Comparison of ENCODE assay signal across 9 cellular contexts in the genomic region with DNA sequence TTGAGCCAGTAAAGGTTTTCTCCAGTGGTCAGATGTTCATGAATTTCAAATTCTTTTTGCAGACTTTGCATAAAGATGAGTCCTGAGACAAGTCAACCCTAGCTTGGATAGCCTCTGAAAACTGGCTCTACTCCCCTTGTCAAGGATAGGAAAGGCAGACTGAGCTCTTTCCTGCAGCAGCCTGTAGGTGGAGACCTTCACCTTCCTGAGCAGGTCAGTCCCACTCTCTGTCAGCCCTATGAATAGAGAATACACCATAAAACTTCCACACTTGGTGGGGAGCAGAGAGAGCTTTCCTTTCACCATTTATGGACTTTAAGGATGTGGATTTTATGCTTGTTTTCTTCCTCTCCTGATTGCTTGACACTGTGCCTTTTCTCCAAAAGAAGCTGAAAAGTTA. TPM values are rescaled to one million over a fixed set of nuclear protein-coding genes. Genes with fewer than 3 reads are reported as not detected.
A peak's percentile ranks its signal among the peaks of the same experiment; 100 is the strongest.
DNase-seq lines count a peak whose midpoint lies in the region; ATAC-seq, FAIRE-seq and TF ChIP-seq lines count a peak whose summit lies in the region.
"Had no signal": no experiment of that assay in that cellular context is flagged by ENCODE, and none has a peak within 500 bp of the region (broad histone marks: within the 10 kb centered on the region; RNA-seq: fewer than 3 reads in every experiment).

No MANE protein-coding gene starts in this region.

- H3K27ac Mint-ChIP-seq in activated CD8-positive, alpha-beta T cell treated with anti-CD3 and anti-CD28 coated beads for 36 hours, result no peak overlapping the region
- H3K27ac Mint-ChIP-seq in activated CD8-positive, alpha-beta T cell treated with anti-CD3 and anti-CD28 coated beads, Interleukin-2, amount 10 ng/mL, durations not matched to agents 7 days and 5 days, result no peak overlapping the region

- no peaks in the 10 kb centered on the region for H3K4me1 Mint-ChIP-seq in activated CD8-positive, alpha-beta T cell treated with anti-CD3 and anti-CD28 coated beads for 36 hours (ENCODE audit: low read depth)
- H3K4me1 Mint-ChIP-seq in activated CD8-positive, alpha-beta T cell treated with anti-CD3 and anti-CD28 coated beads, Interleukin-2, amount 10 ng/mL, durations not matched to agents 7 days and 5 days (ENCODE audit: low read depth), result no peaks in the 10 kb centered on the region

- POLR2A ChIA-PET in activated CD8-positive, alpha-beta T cell treated with anti-CD3 and anti-CD28 coated beads for 36 hours (lab: Charles Lee), result no interaction called here
- POLR2A ChIA-PET in activated CD8-positive, alpha-beta T cell treated with anti-CD3 and anti-CD28 coated beads, Interleukin-2, amount 10 ng/mL, durations not matched to agents 7 days and 5 days (lab: Charles Lee), result no interaction called here

- no peaks in the 10 kb centered on the region for H3K79me2 ChIP-seq in Karpas-422 (ENCODE audit: low read length)

- H3K27ac ChIP-seq in Karpas-422 (ENCODE audit: low read length), result no peak overlapping the region
- H3K27ac ChIP-seq: KMS-11 had no signal

- peak; percentile 1 for DNase-seq in activated CD8-positive, alpha-beta T cell treated with anti-CD3 and anti-CD28 coated beads for 36 hours
- DNase-seq in activated CD8-positive, alpha-beta T cell treated with anti-CD3 and anti-CD28 coated beads, Interleukin-2, amount 10 ng/mL, durations not matched to agents 7 days and 5 days, result no peak
- DNase-seq in Karpas-422, result peak; percentile 81
- peak; percentile 0 for DNase-seq in cerebellar cortex (ENCODE audit: low spot score)
- DNase-seq in retinal pigment epithelial cell (ENCODE audit: low read depth), result no peak
- DNase-seq in frontal cortex (ENCODE audit: low spot score in 2 of 2), result no peak
- no peak for DNase-seq in LoVo (ENCODE audit: low spot score)
- no peak for DNase-seq in DMS153 treated with DMSO at 0.1 percent for 48 hours (lab: John Stamatoyannopoulos, UW; ENCODE audit: unreplicated experiment)

- H3K36me3 Mint-ChIP-seq in activated CD8-positive, alpha-beta T cell treated with anti-CD3 and anti-CD28 coated beads for 36 hours (ENCODE audit: low read depth), result no peaks in the 10 kb centered on the region
- H3K36me3 Mint-ChIP-seq in activated CD8-positive, alpha-beta T cell treated with anti-CD3 and anti-CD28 coated beads, Interleukin-2, amount 10 ng/mL, durations not matched to agents 7 days and 5 days (ENCODE audit: low read depth), result no peaks in the 10 kb centered on the region

- H3K27me3 Mint-ChIP-seq in activated CD8-positive, alpha-beta T cell treated with anti-CD3 and anti-CD28 coated beads for 36 hours, result no peaks in the 10 kb centered on the region
- H3K27me3 Mint-ChIP-seq in activated CD8-positive, alpha-beta T cell treated with anti-CD3 and anti-CD28 coated beads, Interleukin-2, amount 10 ng/mL, durations not matched to agents 7 days and 5 days (ENCODE audit: low read depth), result no peaks in the 10 kb centered on the region

- no peaks in the 10 kb centered on the region for H3K36me3 ChIP-seq in Karpas-422 (ENCODE audit: insufficient read depth, low read length)

- H3K4me3 ChIP-seq in Karpas-422 (ENCODE audit: low read length) (no peak overlapping the region), retinal pigment epithelial cell (ENCODE audit: low read length) (no peak overlapping the region)

- no peaks in the 10 kb centered on the region for H3K9me3 Mint-ChIP-seq in activated CD8-positive, alpha-beta T cell treated with anti-CD3 and anti-CD28 coated beads for 36 hours
- H3K9me3 Mint-ChIP-seq in activated CD8-positive, alpha-beta T cell treated with anti-CD3 and anti-CD28 coated beads, Interleukin-2, amount 10 ng/mL, durations not matched to agents 7 days and 5 days (ENCODE audit: insufficient read depth), result no peaks in the 10 kb centered on the region

- no peak overlapping the region for H3K4me3 Mint-ChIP-seq in activated CD8-positive, alpha-beta T cell treated with anti-CD3 and anti-CD28 coated beads for 36 hours
- no peak overlapping the region for H3K4me3 Mint-ChIP-seq in activated CD8-positive, alpha-beta T cell treated with anti-CD3 and anti-CD28 coated beads, Interleukin-2, amount 10 ng/mL, durations not matched to agents 7 days and 5 days

- H3K4me1 ChIP-seq in Karpas-422 (ENCODE audit: low read length), result peaks cover 47% of the 10 kb centered on the region

- H3K9me2 ChIP-seq in Karpas-422 (replicated peaks; ENCODE audit: insufficient read depth, low read length), result no peaks in the 10 kb centered on the region

- CTCF ChIA-PET in activated CD8-positive, alpha-beta T cell treated with anti-CD3 and anti-CD28 coated beads for 36 hours (lab: Charles Lee), result interaction anchor here (0.7 to 4.3 kb wide), 2 partner anchors 14 to 46 kb away, joined by 3 to 22 read pairs; no protein-coding TSS in a partner anchor
- CTCF ChIA-PET in activated CD8-positive, alpha-beta T cell treated with anti-CD3 and anti-CD28 coated beads, Interleukin-2, amount 10 ng/mL, durations not matched to agents 7 days and 5 days (lab: Charles Lee), result interaction anchor here (1.1 kb wide), 1 partner anchor 45 kb away, joined by 4 read pairs; no protein-coding TSS in a partner anchor

- no peaks in the 10 kb centered on the region for H4K20me1 ChIP-seq in Karpas-422 (ENCODE audit: insufficient read depth, low read depth, low read length)

- no peak overlapping the region for H3K4me2 ChIP-seq in Karpas-422 (ENCODE audit: low read depth, low read length, poor library complexity, severe bottlenecking)
- H3K4me2 ChIP-seq: KMS-11 had no signal

- ATAC-seq in activated CD8-positive, alpha-beta T cell treated with anti-CD3 and anti-CD28 coated beads for 36 hours, result no peak
- no peak for ATAC-seq in activated CD8-positive, alpha-beta T cell treated with anti-CD3 and anti-CD28 coated beads, Interleukin-2, amount 10 ng/mL, durations not matched to agents 7 days and 5 days

- FAIRE-seq in frontal cortex (lab: Jason Lieb, UNC), result no peak

- intact Hi-C loops in activated CD8-positive, alpha-beta T cell treated with anti-CD3 and anti-CD28 coated beads for 36 hours (cut with micrococcal nuclease), result no loop called here

- no peak for TF ChIP-seq CTCF in activated CD8-positive, alpha-beta T cell treated with anti-CD3 and anti-CD28 coated beads for 36 hours (IDR thresholded peaks at IDR 0.05)
- TF ChIP-seq CTCF in retinal pigment epithelial cell (conservative IDR thresholded peaks at IDR 0.05; ENCODE audit: low read depth, low read length), result peak; percentile 58

- H2AFZ ChIP-seq in Karpas-422 (ENCODE audit: low read length), result no peak overlapping the region

- no peaks in the 10 kb centered on the region for H3K9me3 ChIP-seq in Karpas-422 (ENCODE audit: low read length)

- H3K9ac ChIP-seq in Karpas-422 (ENCODE audit: low read length), result no peak overlapping the region
- H3K9ac ChIP-seq: KMS-11 had no signal

- H3K27me3 ChIP-seq in Karpas-422 (ENCODE audit: low read length), result no peaks in the 10 kb centered on the region

RNA-seq across cellular contexts. Expression of a gene that starts 41.9 kb away (rescaled TPM):
- total RNA-seq in activated CD8-positive, alpha-beta T cell treated with anti-CD3 and anti-CD28 coated beads for 36 hours, result not detected
- total RNA-seq in activated CD8-positive, alpha-beta T cell treated with anti-CD3 and anti-CD28 coated beads, Interleukin-2, amount 10 ng/mL, durations not matched to agents 7 days and 5 days, result not detected
- total RNA-seq in Karpas-422 (2014; rRNA removed; shearing (Covaris generic); ENCODE audit: low replicate concordance), result not detected in 2 replicates
- total RNA-seq in frontal cortex, result 22.8 TPM

Comparison
In these comparisons a context has a peak if more than half of its experiments do, and no peak if none do; other contexts are left out.
1. DNase-seq: peak in activated CD8-positive, alpha-beta T cell treated with anti-CD3 and anti-CD28 coated beads for 36 hours (single experiment), Karpas-422 (single experiment) and cerebellar cortex (single experiment); none in activated CD8-positive, alpha-beta T cell treated with anti-CD3 and anti-CD28 coated beads, Interleukin-2, amount 10 ng/mL, durations not matched to agents 7 days and 5 days (single experiment), retinal pigment epithelial cell (single experiment), frontal cortex (0 of 2), LoVo (single experiment) and DMS153 treated with DMSO at 0.1 percent for 48 hours (single experiment).
2. RNA of a gene that starts 41.9 kb away (total RNA-seq): 22.8 TPM in frontal cortex (single experiment); not detected in activated CD8-positive, alpha-beta T cell treated with anti-CD3 and anti-CD28 coated beads for 36 hours, not detected in activated CD8-positive, alpha-beta T cell treated with anti-CD3 and anti-CD28 coated beads, Interleukin-2, amount 10 ng/mL, durations not matched to agents 7 days and 5 days and not detected in Karpas-422; every median in the first group is over 10 times any median in the second.